Comparison of ENCODE assay signal across 24 cellular contexts in the genomic region with DNA sequence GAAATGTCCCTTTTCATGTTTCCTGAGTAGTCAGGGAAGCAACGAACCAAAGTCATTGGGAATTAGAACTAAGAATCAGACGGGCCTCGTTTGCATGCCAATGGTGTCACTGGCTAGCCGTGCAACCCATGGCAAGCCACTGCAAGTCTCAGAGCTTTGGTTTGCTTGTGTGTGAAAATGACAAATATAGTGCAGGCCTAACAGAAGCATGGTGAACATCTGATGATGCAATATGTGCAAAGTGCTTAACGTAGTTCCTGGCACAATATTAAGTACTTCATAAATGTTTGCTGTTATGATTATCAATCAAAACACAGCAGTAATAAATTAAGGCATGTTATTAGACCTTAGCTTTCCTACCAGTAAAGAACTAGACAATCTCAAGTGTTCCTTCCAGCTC.
"Had no signal": no experiment of that assay in that cellular context is flagged by ENCODE, and none has a peak within 500 bp of the region (broad histone marks: within the 10 kb centered on the region; RNA-seq: fewer than 3 reads in every experiment).

No MANE protein-coding gene starts in this region.

- H3K9me3 Mint-ChIP-seq: activated CD4-positive, alpha-beta T cell treated with anti-CD3 and anti-CD28 coated beads, Interleukin-2, amount 10 ng/mL, durations not matched to agents 7 days and 5 days; activated CD8-positive, alpha-beta T cell treated with anti-CD3 and anti-CD28 coated beads for 36 hours; activated naive CD4-positive, alpha-beta T cell treated with anti-CD3 and anti-CD28 coated beads, Interleukin-2, amount 10 ng/mL, durations not matched to agents 7 days and 5 days; activated naive CD8-positive, alpha-beta T cell treated with anti-CD3 and anti-CD28 coated beads, Interleukin-2, amount 50 U/mL, for 24 hours; dendritic cell treated with granulocyte-macrophage colony-stimulating factor and Interleukin-4, amounts not matched to agents 40 ng/mL and 50 ng/mL, for 4 days had no signal

- H2AFZ ChIP-seq: hepatocyte had no signal

- H3K4me2 ChIP-seq: hepatocyte had no signal

- H3K27me3 Mint-ChIP-seq: activated CD4-positive, alpha-beta T cell treated with anti-CD3 and anti-CD28 coated beads, Interleukin-2, amount 10 ng/mL, durations not matched to agents 7 days and 5 days; activated CD8-positive, alpha-beta memory T cell treated with anti-CD3 and anti-CD28 coated beads, Interleukin-2, amount 10 ng/mL, durations not matched to agents 7 days and 5 days; activated CD8-positive, alpha-beta T cell treated with anti-CD3 and anti-CD28 coated beads for 36 hours; activated naive CD4-positive, alpha-beta T cell treated with anti-CD3 and anti-CD28 coated beads, Interleukin-2, amount 10 ng/mL, durations not matched to agents 7 days and 5 days; activated naive CD8-positive, alpha-beta T cell treated with anti-CD3 and anti-CD28 coated beads, Interleukin-2, amount 50 U/mL, for 24 hours; dendritic cell treated with granulocyte-macrophage colony-stimulating factor and Interleukin-4, amounts not matched to agents 40 ng/mL and 50 ng/mL, for 4 days; naive thymus-derived CD4-positive, alpha-beta T cell had no signal

- H3K4me1 ChIP-seq: prostate gland had no signal

- H3K36me3 Mint-ChIP-seq: activated CD8-positive, alpha-beta memory T cell treated with anti-CD3 and anti-CD28 coated beads, Interleukin-2, amount 10 ng/mL, durations not matched to agents 7 days and 5 days; activated naive CD4-positive, alpha-beta T cell treated with anti-CD3 and anti-CD28 coated beads, Interleukin-2, amount 10 ng/mL, durations not matched to agents 7 days and 5 days had no signal

- H3K4me3 Mint-ChIP-seq: activated CD4-positive, alpha-beta T cell treated with anti-CD3 and anti-CD28 coated beads, Interleukin-2, amount 10 ng/mL, durations not matched to agents 7 days and 5 days; activated CD8-positive, alpha-beta memory T cell treated with anti-CD3 and anti-CD28 coated beads, Interleukin-2, amount 10 ng/mL, durations not matched to agents 7 days and 5 days; activated CD8-positive, alpha-beta T cell treated with anti-CD3 and anti-CD28 coated beads for 36 hours; activated naive CD4-positive, alpha-beta T cell treated with anti-CD3 and anti-CD28 coated beads, Interleukin-2, amount 10 ng/mL, durations not matched to agents 7 days and 5 days; activated naive CD8-positive, alpha-beta T cell treated with anti-CD3 and anti-CD28 coated beads, Interleukin-2, amount 50 U/mL, for 24 hours; dendritic cell treated with granulocyte-macrophage colony-stimulating factor and Interleukin-4, amounts not matched to agents 40 ng/mL and 50 ng/mL, for 4 days; naive thymus-derived CD4-positive, alpha-beta T cell had no signal

- H3K4me3 ChIP-seq: body of pancreas, hepatocyte, lower lobe of right lung, prostate gland, thoracic aorta, upper lobe of left lung had no signal

- H3K9me3 ChIP-seq: body of pancreas, lower lobe of right lung, prostate gland, thoracic aorta, upper lobe of left lung had no signal

- H3K4me1 Mint-ChIP-seq: activated CD4-positive, alpha-beta T cell treated with anti-CD3 and anti-CD28 coated beads, Interleukin-2, amount 10 ng/mL, durations not matched to agents 7 days and 5 days; activated CD8-positive, alpha-beta memory T cell treated with anti-CD3 and anti-CD28 coated beads, Interleukin-2, amount 10 ng/mL, durations not matched to agents 7 days and 5 days; activated naive CD4-positive, alpha-beta T cell treated with anti-CD3 and anti-CD28 coated beads, Interleukin-2, amount 10 ng/mL, durations not matched to agents 7 days and 5 days; activated naive CD8-positive, alpha-beta T cell treated with anti-CD3 and anti-CD28 coated beads, Interleukin-2, amount 50 U/mL, for 24 hours; naive thymus-derived CD4-positive, alpha-beta T cell had no signal

- H3K27ac Mint-ChIP-seq: activated CD4-positive, alpha-beta T cell treated with anti-CD3 and anti-CD28 coated beads, Interleukin-2, amount 10 ng/mL, durations not matched to agents 7 days and 5 days; activated CD8-positive, alpha-beta memory T cell treated with anti-CD3 and anti-CD28 coated beads, Interleukin-2, amount 10 ng/mL, durations not matched to agents 7 days and 5 days; activated CD8-positive, alpha-beta T cell treated with anti-CD3 and anti-CD28 coated beads for 36 hours; activated naive CD4-positive, alpha-beta T cell treated with anti-CD3 and anti-CD28 coated beads, Interleukin-2, amount 10 ng/mL, durations not matched to agents 7 days and 5 days; activated naive CD8-positive, alpha-beta T cell treated with anti-CD3 and anti-CD28 coated beads, Interleukin-2, amount 50 U/mL, for 24 hours; dendritic cell treated with granulocyte-macrophage colony-stimulating factor and Interleukin-4, amounts not matched to agents 40 ng/mL and 50 ng/mL, for 4 days; naive thymus-derived CD4-positive, alpha-beta T cell had no signal

- DNase-seq: activated CD4-positive, alpha-beta T cell treated with anti-CD3 and anti-CD28 coated beads, Interleukin-2, amount 10 ng/mL, durations not matched to agents 7 days and 5 days; activated CD4-positive, CD25-positive, alpha-beta regulatory T cell treated with anti-CD3 and anti-CD28 coated beads, Interleukin-2, amount 50 U/mL, for 72 hours; activated CD8-positive, alpha-beta memory T cell treated with anti-CD3 and anti-CD28 coated beads, Interleukin-2, amount 10 ng/mL, durations not matched to agents 7 days and 5 days; activated CD8-positive, alpha-beta T cell treated with anti-CD3 and anti-CD28 coated beads for 36 hours; activated effector memory CD4-positive, alpha-beta T cell treated with anti-CD3 and anti-CD28 coated beads, Interleukin-2, amount 50 U/mL, for 16 hours; activated naive CD4-positive, alpha-beta T cell treated with anti-CD3 and anti-CD28 coated beads, Interleukin-2, amount 10 ng/mL, durations not matched to agents 7 days and 5 days; activated naive CD8-positive, alpha-beta T cell treated with anti-CD3 and anti-CD28 coated beads, Interleukin-2, amount 50 U/mL, for 24 hours; activated T-cell treated with anti-CD3 and anti-CD28 coated beads for 4 hours; anterior cingulate cortex; body of pancreas; effector CD4-positive, alpha-beta T cell; glutamatergic neuron; left cardiac atrium; lower lobe of right lung; naive thymus-derived CD4-positive, alpha-beta T cell; stimulated activated CD4-positive, alpha-beta T cell treated with anti-CD3 and anti-CD28 coated beads, Interleukin-4, amount 100 ng/mL, for 24 hours; stimulated activated naive CD4-positive, alpha-beta T cell treated with Interleukin-2 at 50 U/mL for 16 hours; T-helper 2 cell; upper lobe of left lung had no signal

- ATAC-seq: activated CD8-positive, alpha-beta memory T cell treated with anti-CD3 and anti-CD28 coated beads, Interleukin-2, amount 10 ng/mL, durations not matched to agents 7 days and 5 days; activated CD8-positive, alpha-beta T cell treated with anti-CD3 and anti-CD28 coated beads for 36 hours; activated naive CD8-positive, alpha-beta T cell treated with anti-CD3 and anti-CD28 coated beads, Interleukin-2, amount 50 U/mL, for 24 hours; body of pancreas; left cardiac atrium; lower lobe of right lung; naive thymus-derived CD4-positive, alpha-beta T cell had no signal

- H3K27ac ChIP-seq: body of pancreas, hepatocyte, lower lobe of right lung, prostate gland, thoracic aorta, VCaP had no signal

- H3K27me3 ChIP-seq: body of pancreas, hepatocyte, upper lobe of left lung had no signal

- H3K36me3 ChIP-seq: lower lobe of right lung, prostate gland, thoracic aorta, upper lobe of left lung had no signal
